ENCODE assay signal across 1 cellular context in genomic region chr16:1044515-1045362, GRCh38.
TF ChIP-seq lines count a peak whose summit lies in the region.

No MANE protein-coding gene starts in this region.

TF ChIP-seq in Ishikawa, 13 proteins besides CTCF, POLR2A, EP300 and RAD21 (continued from another document):
- no peak for TF ChIP-seq MAX (IDR thresholded peaks at IDR 0.05)
- TF ChIP-seq USF1 (IDR thresholded peaks at IDR 0.05) = 0 out of 2 replicates have a peak, but pooled peaks have one; percentile 37
